Comparison of ENCODE assay signal across 7 cellular contexts in genomic region chrX:153725039-153725831, GRCh38. TPM values are rescaled to one million over a fixed set of nuclear protein-coding genes. Genes with fewer than 3 reads are reported as not detected.
A peak's percentile ranks its signal among the peaks of the same experiment; 100 is the strongest.
DNase-seq lines count a peak whose midpoint lies in the region; ATAC-seq, FAIRE-seq and TF ChIP-seq lines count a peak whose summit lies in the region.

No MANE protein-coding gene starts in this region.

- peaks cover 21% of the 10 kb centered on the region for H4K20me1 ChIP-seq in astrocyte (ENCODE audit: insufficient read depth, low read length)

- no peaks in the 10 kb centered on the region for H3K36me3 Mint-ChIP-seq in astrocyte (ENCODE audit: low read depth, unreplicated experiment)
- no peaks in the 10 kb centered on the region for H3K36me3 Mint-ChIP-seq in memory B cell

- peak overlapping the region; percentile 50 for H3K9ac ChIP-seq in astrocyte (ENCODE audit: low read length)

- H2AFZ ChIP-seq in astrocyte (ENCODE audit: low read depth, low read length), result no peak overlapping the region

- in situ Hi-C loops in GM13976 (cut with MboI; ENCODE audit: low sequenced_read_pairs, unreplicated experiment), result no loop called here

- H3K9me3 Mint-ChIP-seq in astrocyte (ENCODE audit: unreplicated experiment), result no peaks in the 10 kb centered on the region
- no peaks in the 10 kb centered on the region for H3K9me3 Mint-ChIP-seq in memory B cell

- no peaks in the 10 kb centered on the region for H3K36me3 ChIP-seq in astrocyte (ENCODE audit: insufficient read depth, low read length)

- peak overlapping the region; percentile 44 for H3K4me3 ChIP-seq in astrocyte (ENCODE audit: insufficient read depth, low read depth, low read length)

- peaks cover 6% of the 10 kb centered on the region for H3K4me1 Mint-ChIP-seq in astrocyte (ENCODE audit: low read depth, unreplicated experiment)
- H3K4me1 Mint-ChIP-seq in memory B cell, result peaks cover 5% of the 10 kb centered on the region

- H3K27me3 Mint-ChIP-seq in astrocyte (ENCODE audit: low read depth, unreplicated experiment), result no peaks in the 10 kb centered on the region
- no peaks in the 10 kb centered on the region for H3K27me3 Mint-ChIP-seq in memory B cell

- H3K9me3 ChIP-seq in astrocyte (ENCODE audit: insufficient read depth, low read depth, low read length), result no peaks in the 10 kb centered on the region

- no peaks in the 10 kb centered on the region for H3K27me3 ChIP-seq in astrocyte (ENCODE audit: insufficient read depth, low read length)

- DNase-seq in GM13976 (ENCODE audit: low spot score) (peak; percentile 47), astrocyte (ENCODE audit: low read depth) (no peak), memory B cell (ENCODE audit: low spot score in 2 of 2) (no peak), kidney glomerular epithelial cell (lab: John Stamatoyannopoulos, UW) (no peak)
- no peak for DNase-seq in effector CD4-positive, alpha-beta T cell

- H3K27ac ChIP-seq in astrocyte (ENCODE audit: low read depth, low read length), result peak overlapping the region; percentile 19

- H3K27ac Mint-ChIP-seq in astrocyte (ENCODE audit: unreplicated experiment) (no peak overlapping the region), memory B cell (peak overlapping the region; percentile 89)

- TF ChIP-seq CTCF in GM13976 (IDR thresholded peaks at IDR 0.05; ENCODE audit: borderline replicate concordance, control extremely low read depth, extremely low read depth, insufficient read depth, missing control alignments) (no peak), astrocyte (IDR thresholded peaks at IDR 0.05; ENCODE audit: insufficient read depth, low read depth, low read length) (no peak)

- H3K4me2 ChIP-seq in astrocyte (ENCODE audit: low read length), result peak overlapping the region; percentile 75

- H3K4me3 Mint-ChIP-seq in astrocyte (ENCODE audit: unreplicated experiment) (no peak overlapping the region), memory B cell (peak overlapping the region; percentile 81)

- peaks cover 29% of the 10 kb centered on the region for H3K4me1 ChIP-seq in astrocyte (ENCODE audit: insufficient read depth, low read length)

- no peak for FAIRE-seq in astrocyte (lab: Jason Lieb, UNC)

- ATAC-seq in HG03280 (IDR thresholded peaks at IDR 0.05; ENCODE audit: unreplicated experiment), result peak; percentile 2
- ATAC-seq in memory B cell (ENCODE audit: low read depth), result no peak
- ATAC-seq in GM19397 (IDR thresholded peaks at IDR 0.05; ENCODE audit: unreplicated experiment), result no peak

- H3K79me2 ChIP-seq in astrocyte (ENCODE audit: insufficient read depth, low read length), result peaks cover 27% of the 10 kb centered on the region

RNA-seq across cellular contexts. Expression of gene ABCD1, which starts 0.6 kb away (rescaled TPM):
- 27.2 and 30.5 TPM in 2 replicates for total RNA-seq in astrocyte

RNA-seq across cellular contexts. Expression of gene BCAP31, which starts 1.0 kb away (rescaled TPM):
- 219 and 222 TPM in 2 replicates for total RNA-seq in astrocyte

RNA-seq across cellular contexts. Expression of gene SLC6A8, which starts 37.5 kb away (rescaled TPM):
- 52.6 and 57.9 TPM in 2 replicates for total RNA-seq in astrocyte

RNA-seq across cellular contexts. Expression of gene PLXNB3, which starts 38.8 kb away (rescaled TPM):
- total RNA-seq in astrocyte, result 5.3 and 5.4 TPM in 2 replicates

RNA-seq across cellular contexts. Expression of gene PNCK, which starts 51.6 kb away (rescaled TPM):
- total RNA-seq in astrocyte, result 0.65 and 1.1 TPM in 2 replicates
